23 cellular contexts compared by ENCODE assay signal in genomic region chr9:137671196-137671538, GRCh38. TPM values are rescaled to one million over a fixed set of nuclear protein-coding genes. Genes with fewer than 3 reads are reported as not detected.
A peak's percentile ranks its signal among the peaks of the same experiment; 100 is the strongest.
DNase-seq lines count a peak whose midpoint lies in the region; ATAC-seq and TF ChIP-seq lines count a peak whose summit lies in the region.
"Had no signal": no experiment of that assay in that cellular context is flagged by ENCODE, and none has a peak within 500 bp of the region (broad histone marks: within the 10 kb centered on the region; RNA-seq: fewer than 3 reads in every experiment).

No MANE protein-coding gene starts in this region.

- H3K36me3 ChIP-seq in DOHH2 (ENCODE audit: control insufficient read depth, low read length) (peaks cover 65% of the 10 kb centered on the region), endodermal cell (ENCODE audit: control insufficient read depth, insufficient read depth, low read length) (peaks cover 4% of the 10 kb centered on the region)
- H3K36me3 ChIP-seq: cardiac muscle cell had no signal

- peaks cover 63% of the 10 kb centered on the region for H3K4me1 Mint-ChIP-seq in endodermal cell
- H3K4me1 Mint-ChIP-seq in stimulated activated effector memory CD8-positive, alpha-beta T cell treated with anti-CD3 and anti-CD28 coated beads, Interleukin-12 subunit alpha, Interleukin-12 subunit beta, amount 100 ng/mL, for 72 hours, result peaks cover 59% of the 10 kb centered on the region
- peaks cover 58 to 85% of the 10 kb centered on the region in 2 donors for H3K4me1 Mint-ChIP-seq in stimulated activated naive B cell treated with anti-CD40 and anti-IgM and Interleukin-4, amounts not matched to agents 10 μg/mL and 1 μg/mL and 100 μg/mL, for 72 hours

- peak overlapping the region; percentile 48 for H3K27ac Mint-ChIP-seq in endodermal cell
- H3K27ac Mint-ChIP-seq in stimulated activated effector memory CD8-positive, alpha-beta T cell treated with anti-CD3 and anti-CD28 coated beads, Interleukin-12 subunit alpha, Interleukin-12 subunit beta, amount 100 ng/mL, for 72 hours, result peak overlapping the region; percentile 82
- H3K27ac Mint-ChIP-seq in stimulated activated naive B cell treated with anti-CD40 and anti-IgM and Interleukin-4, amounts not matched to agents 10 μg/mL and 1 μg/mL and 100 μg/mL, for 72 hours, result no peak overlapping the region

- no peak for ATAC-seq in stimulated activated effector memory CD8-positive, alpha-beta T cell treated with anti-CD3 and anti-CD28 coated beads, Interleukin-12 subunit alpha, Interleukin-12 subunit beta, amount 100 ng/mL, for 72 hours
- ATAC-seq in stimulated activated naive B cell treated with anti-CD40 and anti-IgM and Interleukin-4, amounts not matched to agents 10 μg/mL and 1 μg/mL and 100 μg/mL, for 72 hours (replicated peaks), result no peak
- no peak for ATAC-seq in GM21786 (IDR thresholded peaks at IDR 0.05; ENCODE audit: unreplicated experiment)
- ATAC-seq: activated naive CD4-positive, alpha-beta T cell treated with anti-CD3 and anti-CD28 coated beads, Interleukin-2, amount 50 U/mL, for 72 hours had no signal

- H3K4me3 ChIP-seq in DOHH2 (ENCODE audit: low read length), result peak overlapping the region; percentile 63; the same call in 1 of the 2 replicates
- no peak overlapping the region for H3K4me3 ChIP-seq in endodermal cell (ENCODE audit: low read length)
- H3K4me3 ChIP-seq: ascending aorta, cardiac muscle cell had no signal

- no peak for TF ChIP-seq CTCF in DOHH2 (IDR thresholded peaks at IDR 0.05; ENCODE audit: low read depth, low read length, poor library complexity, severe bottlenecking)
- no peak for TF ChIP-seq CTCF in VCaP (conservative IDR thresholded peaks at IDR 0.05)
- TF ChIP-seq CTCF in endodermal cell (conservative IDR thresholded peaks at IDR 0.05), result no peak

- H3K4me3 Mint-ChIP-seq in endodermal cell, result no peak overlapping the region
- no peak overlapping the region for H3K4me3 Mint-ChIP-seq in stimulated activated effector memory CD8-positive, alpha-beta T cell treated with anti-CD3 and anti-CD28 coated beads, Interleukin-12 subunit alpha, Interleukin-12 subunit beta, amount 100 ng/mL, for 72 hours
- H3K4me3 Mint-ChIP-seq in stimulated activated naive B cell treated with anti-CD40 and anti-IgM and Interleukin-4, amounts not matched to agents 10 μg/mL and 1 μg/mL and 100 μg/mL, for 72 hours, result no peak overlapping the region
- H3K4me3 Mint-ChIP-seq: CD14-positive monocyte had no signal

- H3K79me2 ChIP-seq in DOHH2 (ENCODE audit: control insufficient read depth, low read length), result peaks cover 92% of the 10 kb centered on the region

- H3K27me3 Mint-ChIP-seq in endodermal cell (ENCODE audit: insufficient read depth), result no peaks in the 10 kb centered on the region
- H3K27me3 Mint-ChIP-seq in stimulated activated naive B cell treated with anti-CD40 and anti-IgM and Interleukin-4, amounts not matched to agents 10 μg/mL and 1 μg/mL and 100 μg/mL, for 72 hours, result no peaks in the 10 kb centered on the region

- H3K4me1 ChIP-seq in DOHH2 (ENCODE audit: control insufficient read depth, low read length) (peaks cover 91% of the 10 kb centered on the region), endodermal cell (ENCODE audit: control insufficient read depth, insufficient read depth, low read length) (peaks cover 31% of the 10 kb centered on the region)

- H3K9me3 ChIP-seq in DOHH2 (ENCODE audit: control insufficient read depth, insufficient read depth, low read length) (no peaks in the 10 kb centered on the region), endodermal cell (ENCODE audit: control insufficient read depth, low read length) (no peaks in the 10 kb centered on the region)
- H3K9me3 ChIP-seq: ascending aorta, Peyer's patch had no signal

- peaks cover 23% of the 10 kb centered on the region for H3K36me3 Mint-ChIP-seq in endodermal cell (ENCODE audit: low read depth)
- peaks cover 16% of the 10 kb centered on the region for H3K36me3 Mint-ChIP-seq in stimulated activated effector memory CD8-positive, alpha-beta T cell treated with anti-CD3 and anti-CD28 coated beads, Interleukin-12 subunit alpha, Interleukin-12 subunit beta, amount 100 ng/mL, for 72 hours
- H3K36me3 Mint-ChIP-seq in stimulated activated naive B cell treated with anti-CD40 and anti-IgM and Interleukin-4, amounts not matched to agents 10 μg/mL and 1 μg/mL and 100 μg/mL, for 72 hours, result peaks cover 34 to 36% of the 10 kb centered on the region in 2 donors

- no peaks in the 10 kb centered on the region for H3K27me3 ChIP-seq in DOHH2 (ENCODE audit: control insufficient read depth, low read length)
- no peaks in the 10 kb centered on the region for H3K27me3 ChIP-seq in endodermal cell (ENCODE audit: control insufficient read depth, insufficient read depth, low read length, poor library complexity, severe bottlenecking)
- H3K27me3 ChIP-seq: ascending aorta, cardiac muscle cell, Peyer's patch had no signal

- no peaks in the 10 kb centered on the region for H4K20me1 ChIP-seq in DOHH2 (ENCODE audit: control insufficient read depth, insufficient read depth, low read depth, low read length)

- no peaks in the 10 kb centered on the region for H3K9me2 ChIP-seq in DOHH2 (replicated peaks; ENCODE audit: control insufficient read depth, low read length)

- no peaks in the 10 kb centered on the region for H3K9me3 Mint-ChIP-seq in endodermal cell
- H3K9me3 Mint-ChIP-seq in stimulated activated effector memory CD8-positive, alpha-beta T cell treated with anti-CD3 and anti-CD28 coated beads, Interleukin-12 subunit alpha, Interleukin-12 subunit beta, amount 100 ng/mL, for 72 hours, result no peaks in the 10 kb centered on the region
- no peaks in the 10 kb centered on the region for H3K9me3 Mint-ChIP-seq in stimulated activated naive B cell treated with anti-CD40 and anti-IgM and Interleukin-4, amounts not matched to agents 10 μg/mL and 1 μg/mL and 100 μg/mL, for 72 hours
- H3K9me3 Mint-ChIP-seq: activated naive CD4-positive, alpha-beta T cell treated with anti-CD3 and anti-CD28 coated beads, Interleukin-2, amount 50 U/mL, for 72 hours; CD14-positive monocyte had no signal

- H3K27ac ChIP-seq in DOHH2 (ENCODE audit: low read depth, low read length), result peak overlapping the region; percentile 93
- H3K27ac ChIP-seq in VCaP, result peak overlapping the region; percentile 88
- no peak overlapping the region for H3K27ac ChIP-seq in endodermal cell (ENCODE audit: low read depth, low read length)
- H3K27ac ChIP-seq: ascending aorta had no signal

- DNase-seq in endodermal cell (no peak), inferior parietal cortex (ENCODE audit: extremely low spot score) (no peak), 8988T (no peak)
- DNase-seq in stimulated activated effector memory CD8-positive, alpha-beta T cell treated with anti-CD3 and anti-CD28 coated beads, Interleukin-12 subunit alpha, Interleukin-12 subunit beta, amount 100 ng/mL, for 72 hours (ENCODE audit: low spot score in 2 of 2), result no peak
- DNase-seq in stimulated activated naive B cell treated with anti-CD40 and anti-IgM and Interleukin-4, amounts not matched to agents 10 μg/mL and 1 μg/mL and 100 μg/mL, for 72 hours, result no peak
- DNase-seq: activated CD4-positive, alpha-beta T cell treated with anti-CD3 and anti-CD28 coated beads for 48 hours; cortex of kidney; DMS79; GF-D8; GOT3; NCI-H1436 treated with DMSO at 0.1 percent for 48 hours; NCI-H345; NCI-H748 treated with DMSO at 0.1 percent for 48 hours; SHP77 treated with DMSO at 0.1 percent for 48 hours; stimulated activated CD4-positive, alpha-beta T cell treated with anti-CD3 and anti-CD28 coated beads, Interleukin-4, amount 100 ng/mL, for 24 hours had no signal

- 93 to 100% methylated on average over 1 to 3 of the region's 3 CpGs for WGBS in endodermal cell (ENCODE audit: insufficient coverage in 1 of 2, insufficient read length in 1 of 2), 2 experiments

- H3K9ac ChIP-seq in endodermal cell (ENCODE audit: extremely low read depth, low read length, poor library complexity, severe bottlenecking), result no peak overlapping the region

- H3K4me2 ChIP-seq in DOHH2 (ENCODE audit: low read length), result peak overlapping the region; percentile 76

- peaks cover 30% of the 10 kb centered on the region for H3F3A ChIP-seq in DOHH2 (ENCODE audit: control insufficient read depth, insufficient read depth)

RNA-seq across cellular contexts. Expression of gene EHMT1, which starts 52.4 kb away (rescaled TPM):
- total RNA-seq in endodermal cell, result 100 to 1,000 TPM; 137 to 139 TPM
- 71.8 TPM for polyA plus RNA-seq in endodermal cell (2013, experiment 1 of 2)
- polyA plus RNA-seq in endodermal cell (2013, experiment 2 of 2), result 66.9 TPM
